Comparison of ENCODE assay signal across 18 cellular contexts in the genomic region with DNA sequence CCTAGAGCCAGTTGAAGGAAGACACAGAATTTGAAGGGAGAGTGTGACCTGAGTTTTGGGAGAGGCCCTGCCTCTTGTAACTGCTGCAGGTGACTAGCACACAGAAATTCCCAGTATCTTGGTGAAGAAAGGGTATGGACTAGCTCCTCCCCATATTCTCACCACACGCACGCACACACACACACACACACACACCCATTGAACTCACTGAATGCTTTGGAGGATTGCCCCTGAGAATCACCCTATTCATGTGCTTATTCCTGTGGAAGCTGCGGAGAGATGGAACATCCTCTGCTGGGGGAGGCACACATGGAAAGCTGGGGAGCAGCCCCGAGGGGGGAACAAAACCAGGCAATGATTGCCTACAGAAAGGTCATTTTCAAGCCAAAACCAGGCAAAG. TPM values are rescaled to one million over a fixed set of nuclear protein-coding genes. Genes with fewer than 3 reads are reported as not detected.
A peak's percentile ranks its signal among the peaks of the same experiment; 100 is the strongest.
DNase-seq lines count a peak whose midpoint lies in the region; ATAC-seq and TF ChIP-seq lines count a peak whose summit lies in the region.
"Had no signal": no experiment of that assay in that cellular context is flagged by ENCODE, and none has a peak within 500 bp of the region (broad histone marks: within the 10 kb centered on the region; RNA-seq: fewer than 3 reads in every experiment).

No MANE protein-coding gene starts in this region.

- H2AK5ac ChIP-seq in H9 (ENCODE audit: insufficient read length, low read length) = no peak overlapping the region

- H3K9me3 Mint-ChIP-seq in H9 (no peaks in the 10 kb centered on the region; a peak in 2 of 5 replicates), WTC11 (peaks cover 9% of the 10 kb centered on the region), neural progenitor cell (peaks cover 3% of the 10 kb centered on the region)
- H3K9me3 Mint-ChIP-seq: CD4-positive, CD25-positive, alpha-beta regulatory T cell; CD8-positive, alpha-beta memory T cell had no signal

- H3K27ac ChIP-seq in H9 (ENCODE audit: insufficient read length, low read depth, low read length) (no peak overlapping the region), neural progenitor cell (no peak overlapping the region), substantia nigra (ENCODE audit: low read depth, low read length, poor library complexity, severe bottlenecking) (no peak overlapping the region)

- POLR2A ChIA-PET in WTC11 (lab: Charles Lee) = no interaction called here

- H2AFZ ChIP-seq in H9 (ENCODE audit: low read length) = no peak overlapping the region
- no peak overlapping the region for H2AFZ ChIP-seq in neural progenitor cell (replicated peaks)

- H3K4me2 ChIP-seq in H9 (ENCODE audit: insufficient read depth, insufficient read length, low read length) (no peak overlapping the region), neural progenitor cell (no peak overlapping the region)

- H4K20me1 ChIP-seq in H9 (ENCODE audit: control insufficient read depth, insufficient read depth, insufficient read length) (no peaks in the 10 kb centered on the region), neural progenitor cell (ENCODE audit: low read depth) (no peaks in the 10 kb centered on the region)

- H3K27me3 ChIP-seq in H9 (ENCODE audit: insufficient read depth, low read length) = no peaks in the 10 kb centered on the region
- H3K27me3 ChIP-seq in neural progenitor cell = no peaks in the 10 kb centered on the region
- H3K27me3 ChIP-seq: BE2C had no signal

- no peak overlapping the region for H3K4me3 ChIP-seq in neural progenitor cell
- H3K4me3 ChIP-seq: GM12878 had no signal

- H2BK5ac ChIP-seq in H9 (ENCODE audit: insufficient read length, low read length) = no peak overlapping the region

- H3K14ac ChIP-seq in H9 (ENCODE audit: insufficient read depth, low read length) = no peak overlapping the region

- no peak overlapping the region for H3K23ac ChIP-seq in H9 (ENCODE audit: insufficient read length, low read depth, low read length)

- H3K4me3 Mint-ChIP-seq in H9 (no peak overlapping the region; a peak in 1 of 5 replicates), WTC11 (no peak overlapping the region), neural progenitor cell (no peak overlapping the region)
- H3K4me3 Mint-ChIP-seq: CD8-positive, alpha-beta memory T cell had no signal

- H3K18ac ChIP-seq in H9 (ENCODE audit: insufficient read length, low read depth, low read length) = no peak overlapping the region

- H3F3A ChIP-seq in neural progenitor cell (ENCODE audit: low read depth) = no peaks in the 10 kb centered on the region

- H3K56ac ChIP-seq in H9 (ENCODE audit: insufficient read length, low read depth, low read length) = no peak overlapping the region

- H3K27ac Mint-ChIP-seq in H9 (peak overlapping the region in 2 of 3 experiments; percentile 33 to 34; a peak in 3 of 7 replicates), WTC11 (no peak overlapping the region; the same call in 1 of the 2 replicates), neural progenitor cell (no peak overlapping the region)
- H3K27ac Mint-ChIP-seq: CD4-positive, CD25-positive, alpha-beta regulatory T cell; CD8-positive, alpha-beta memory T cell had no signal

- H3K9ac ChIP-seq in H9 (ENCODE audit: extremely low read depth, insufficient read length, low read length) = no peak overlapping the region
- H3K9ac ChIP-seq in neural progenitor cell = no peak overlapping the region

- CTCF ChIA-PET in WTC11 (lab: Charles Lee) = interaction anchor here (0.5 kb wide), 1 partner anchor 9 kb away, joined by 3 read pairs; no protein-coding TSS in a partner anchor

- TF ChIP-seq CTCF in H9 (conservative IDR thresholded peaks at IDR 0.05) (no peak), WTC11 (IDR thresholded peaks at IDR 0.05) (no peak), neural progenitor cell (IDR thresholded peaks at IDR 0.05) (no peak)

- no CpG with 5 or more reads among the region's 4 CpGs for WGBS in H9 (ENCODE audit: extremely low coverage, insufficient read length, low lambda C conversion rate)

- H2BK120ac ChIP-seq in H9 (ENCODE audit: low read depth, low read length, poor library complexity, severe bottlenecking) = no peak overlapping the region

- H3K36me3 Mint-ChIP-seq in H9 (ENCODE audit: insufficient read depth in 1 of 3, low read depth in 3 of 3) (no peaks in the 10 kb centered on the region; a peak in 2 of 7 replicates), WTC11 (no peaks in the 10 kb centered on the region), neural progenitor cell (no peaks in the 10 kb centered on the region)
- H3K36me3 Mint-ChIP-seq: CD4-positive, CD25-positive, alpha-beta regulatory T cell; CD8-positive, alpha-beta memory T cell had no signal

- ATAC-seq in WTC11 = peak; percentile 86
- ATAC-seq: GM12878, HepG2 had no signal

- H3K4ac ChIP-seq in H9 (ENCODE audit: low read depth, low read length) = no peak overlapping the region

- H2BK12ac ChIP-seq in H9 (ENCODE audit: insufficient read length, low read depth, low read length) = no peak overlapping the region

- H3K4me1 ChIP-seq in H9 (ENCODE audit: insufficient read depth, low read length) (peaks cover 5% of the 10 kb centered on the region; the same call in 1 of the 2 replicates), neural progenitor cell (no peaks in the 10 kb centered on the region)
- H3K4me1 ChIP-seq: BE2C had no signal

- H3K27me3 Mint-ChIP-seq in H9 (ENCODE audit: low read depth) (no peaks in the 10 kb centered on the region), WTC11 (ENCODE audit: low read depth) (no peaks in the 10 kb centered on the region), neural progenitor cell (ENCODE audit: insufficient read depth, low read depth) (peaks cover 2% of the 10 kb centered on the region)

- H3K4me1 Mint-ChIP-seq in H9 (peaks cover 24 to 27% of the 10 kb centered on the region in 2 experiments), WTC11 (peaks cover 31% of the 10 kb centered on the region), neural progenitor cell (no peaks in the 10 kb centered on the region)

- no peaks in the 10 kb centered on the region for H3K36me3 ChIP-seq in neural progenitor cell
- H3K36me3 ChIP-seq: BE2C had no signal

- no peaks in the 10 kb centered on the region for H3K23me2 ChIP-seq in H9 (ENCODE audit: insufficient read length, low read depth, low read length, poor library complexity, severe bottlenecking)

- no peaks in the 10 kb centered on the region for H3K79me2 ChIP-seq in H9 (ENCODE audit: insufficient read depth, low read length)
- H3K79me2 ChIP-seq in neural progenitor cell (ENCODE audit: low read depth) = no peaks in the 10 kb centered on the region

- no peak overlapping the region for H2BK15ac ChIP-seq in H9 (ENCODE audit: low read depth, low read length)

- DNase-seq in H9 (peak; percentile 45), WTC11 (ENCODE audit: low spot score) (peak; percentile 17), neural progenitor cell (ENCODE audit: low spot score) (peak; percentile 30), HuH-7 (ENCODE audit: low spot score) (no peak), pons (ENCODE audit: low spot score) (no peak), substantia nigra (lab: John Stamatoyannopoulos, UW) (no peak)
- DNase-seq: ACHN; BE2C; C1 segment of cervical spinal cord; CD4-positive, CD25-positive, alpha-beta regulatory T cell; CD8-positive, alpha-beta memory T cell; COR-L47; DMS 273 treated with DMSO at 0.1 percent for 48 hours; DMS53; DND-41; EL had no signal

- H3K9me3 ChIP-seq in H9 (ENCODE audit: control insufficient read depth, low read depth, low read length) = no peaks in the 10 kb centered on the region
- no peaks in the 10 kb centered on the region for H3K9me3 ChIP-seq in neural progenitor cell (ENCODE audit: low read depth)
- H3K9me3 ChIP-seq: BE2C had no signal

- H4K8ac ChIP-seq in H9 (replicated peaks; ENCODE audit: insufficient read length, low read depth, low read length) = no peak overlapping the region

- H3K79me1 ChIP-seq in H9 (ENCODE audit: insufficient read depth, low read depth, low read length, poor library complexity, severe bottlenecking) = no peaks in the 10 kb centered on the region

- H2BK20ac ChIP-seq in H9 (ENCODE audit: low read depth, low read length, poor library complexity, severe bottlenecking) = no peak overlapping the region

- no peak overlapping the region for H3T11ph ChIP-seq in H9 (ENCODE audit: low read length)

- no peak overlapping the region for H4K5ac ChIP-seq in H9 (ENCODE audit: insufficient read length, low read depth, low read length)

- no peak overlapping the region for H4K91ac ChIP-seq in H9 (ENCODE audit: insufficient read length, low read depth, low read length)

TF ChIP-seq in WTC11, 78 proteins besides CTCF, POLR2A, EP300 and RAD21 (continues in another document):
- no peak for TF ChIP-seq ZBTB21 (CRISPR knock-in tag; IDR thresholded peaks at IDR 0.05; ENCODE audit: borderline replicate concordance)
- TF ChIP-seq TCF7 (CRISPR knock-in tag; IDR thresholded peaks at IDR 0.05; ENCODE audit: low read depth) = no peak
- TF ChIP-seq NR2C2 (CRISPR knock-in tag; IDR thresholded peaks at IDR 0.05) = no peak
- TF ChIP-seq, protein P1, sequence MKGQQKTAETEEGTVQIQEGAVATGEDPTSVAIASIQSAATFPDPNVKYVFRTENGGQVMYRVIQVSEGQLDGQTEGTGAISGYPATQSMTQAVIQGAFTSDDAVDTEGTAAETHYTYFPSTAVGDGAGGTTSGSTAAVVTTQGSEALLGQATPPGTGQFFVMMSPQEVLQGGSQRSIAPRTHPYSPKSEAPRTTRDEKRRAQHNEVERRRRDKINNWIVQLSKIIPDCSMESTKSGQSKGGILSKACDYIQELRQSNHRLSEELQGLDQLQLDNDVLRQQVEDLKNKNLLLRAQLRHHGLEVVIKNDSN (CRISPR knock-in tag; IDR thresholded peaks at IDR 0.05) = no peak
- no peak for TF ChIP-seq JUN (CRISPR knock-in tag; IDR thresholded peaks at IDR 0.05)
- TF ChIP-seq NFYB (CRISPR knock-in tag; conservative IDR thresholded peaks at IDR 0.05; ENCODE audit: low read depth) = no peak
- no peak for TF ChIP-seq ZNF671 (CRISPR knock-in tag; IDR thresholded peaks at IDR 0.05)
- TF ChIP-seq HMGA2 (CRISPR knock-in tag; IDR thresholded peaks at IDR 0.05) = no peak
- TF ChIP-seq SOX15 (CRISPR knock-in tag; IDR thresholded peaks at IDR 0.05) = no peak
- TF ChIP-seq, protein P2, sequence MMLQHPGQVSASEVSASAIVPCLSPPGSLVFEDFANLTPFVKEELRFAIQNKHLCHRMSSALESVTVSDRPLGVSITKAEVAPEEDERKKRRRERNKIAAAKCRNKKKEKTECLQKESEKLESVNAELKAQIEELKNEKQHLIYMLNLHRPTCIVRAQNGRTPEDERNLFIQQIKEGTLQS (CRISPR knock-in tag; conservative IDR thresholded peaks at IDR 0.05) = no peak
- no peak for TF ChIP-seq FOXP1 (CRISPR knock-in tag; IDR thresholded peaks at IDR 0.05; ENCODE audit: borderline replicate concordance)

RNA-seq across cellular contexts. Expression of a gene that starts 6.2 kb away (rescaled TPM):
- total RNA-seq in H9 (2021) = 16.9 and 17.0 TPM in 2 replicates
- 14.9 to 15.0 TPM (median 14.9 TPM) in 3 replicates for total RNA-seq in WTC11 (2021)
- total RNA-seq in neural progenitor cell (ENCODE audit: low replicate concordance) = 24.8 and 41.1 TPM in 2 replicates

Comparison
In these comparisons a context has a peak if more than half of its experiments do, and no peak if none do; other contexts are left out.
1. DNase-seq: peak in H9 (single experiment), WTC11 (single experiment) and neural progenitor cell (single experiment); none in HuH-7 (single experiment), pons (single experiment) and substantia nigra (0 of 49).
2. H3K27ac Mint-ChIP-seq: peak in H9 (2 of 3); none in WTC11 (single experiment) and neural progenitor cell (single experiment).